ENCODE assay signal across 9 cellular contexts in genomic region chr19:39083983-39084731, GRCh38. TPM values are rescaled to one million over a fixed set of nuclear protein-coding genes. Genes with fewer than 3 reads are reported as not detected.
A peak's percentile ranks its signal among the peaks of the same experiment; 100 is the strongest.
DNase-seq lines count a peak whose midpoint lies in the region; ATAC-seq and TF ChIP-seq lines count a peak whose summit lies in the region.
"Had no signal": no experiment of that assay in that cellular context is flagged by ENCODE, and none has a peak within 500 bp of the region (broad histone marks: within the 10 kb centered on the region; RNA-seq: fewer than 3 reads in every experiment).

Gene ACP7 (plus strand): TSS chr19:39084368. CDS start chr19:39085270, 902 bp downstream.

- peak within 1 kb of the TSS in 3 of 4 donors; percentile 68 to 74 (median 73) for H3K4me3 Mint-ChIP-seq in CD4-positive, CD25-positive, alpha-beta regulatory T cell
- peak within 1 kb of the TSS; percentile 31 for H3K4me3 Mint-ChIP-seq in chondrocyte (ENCODE audit: unreplicated experiment)
- H3K4me3 Mint-ChIP-seq in natural killer cell treated with Interleukin-12 subunit alpha and Interleukin-12 subunit beta and Interleukin-15 and Interleukin-18, amount 100 ng/mL, for 72 hours: peak within 1 kb of the TSS; percentile 73

- H3K27ac Mint-ChIP-seq in CD4-positive, CD25-positive, alpha-beta regulatory T cell: peak within 1 kb of the TSS in 2 of 3 donors; percentile 42 to 82
- no peak within 1 kb of the TSS for H3K27ac Mint-ChIP-seq in chondrocyte (ENCODE audit: unreplicated experiment)
- H3K27ac Mint-ChIP-seq in natural killer cell treated with Interleukin-12 subunit alpha and Interleukin-12 subunit beta and Interleukin-15 and Interleukin-18, amount 100 ng/mL, for 72 hours: peak within 1 kb of the TSS; percentile 31 to 56

- peaks cover 25% of the 10 kb centered on the region for H3K27me3 ChIP-seq in CD4-positive, CD25-positive, alpha-beta regulatory T cell (ENCODE audit: control insufficient read depth, insufficient read depth, low read length)
- H3K27me3 ChIP-seq in WERI-Rb-1 (ENCODE audit: insufficient read depth, low read depth, severe bottlenecking): peaks cover 15% of the 10 kb centered on the region

- H3K9me3 ChIP-seq in CD4-positive, CD25-positive, alpha-beta regulatory T cell (ENCODE audit: control insufficient read depth in 2 of 2, low read length in 2 of 2): no peaks in the 10 kb centered on the region
- no peaks in the 10 kb centered on the region for H3K9me3 ChIP-seq in WERI-Rb-1 (ENCODE audit: severe bottlenecking)
- H3K9me3 ChIP-seq: right atrium auricular region had no signal

- peaks cover 14% of the 10 kb centered on the region for H3K4me1 ChIP-seq in CD4-positive, CD25-positive, alpha-beta regulatory T cell (ENCODE audit: control insufficient read depth, insufficient read depth, low read length, poor library complexity, severe bottlenecking)

- no peaks in the 10 kb centered on the region for H3K36me3 ChIP-seq in CD4-positive, CD25-positive, alpha-beta regulatory T cell (ENCODE audit: control insufficient read depth, insufficient read depth, low read length)
- no peaks in the 10 kb centered on the region for H3K36me3 ChIP-seq in WERI-Rb-1
- H3K36me3 ChIP-seq: right atrium auricular region had no signal

- peaks cover 0 to 29% (median 5%) of the 10 kb centered on the region in 4 donors for H3K4me1 Mint-ChIP-seq in CD4-positive, CD25-positive, alpha-beta regulatory T cell
- peaks cover 3% of the 10 kb centered on the region for H3K4me1 Mint-ChIP-seq in chondrocyte (ENCODE audit: low read depth)
- H3K4me1 Mint-ChIP-seq in natural killer cell treated with Interleukin-12 subunit alpha and Interleukin-12 subunit beta and Interleukin-15 and Interleukin-18, amount 100 ng/mL, for 72 hours (ENCODE audit: low read depth in 2 of 2): peaks cover 12 to 15% of the 10 kb centered on the region in 2 donors

- ATAC-seq in CD4-positive, CD25-positive, alpha-beta regulatory T cell (ENCODE audit: low read depth in 2 of 2): peak; percentile 43 to 56
- ATAC-seq in natural killer cell treated with Interleukin-12 subunit alpha and Interleukin-12 subunit beta and Interleukin-15 and Interleukin-18, amount 100 ng/mL, for 72 hours: peak; percentile 67 to 68
- ATAC-seq in HG03175 (IDR thresholded peaks at IDR 0.05; ENCODE audit: unreplicated experiment) (no peak), GM18907 (IDR thresholded peaks at IDR 0.05; ENCODE audit: unreplicated experiment) (no peak), HG03571 (IDR thresholded peaks at IDR 0.05; ENCODE audit: unreplicated experiment) (no peak), GM19328 (IDR thresholded peaks at IDR 0.05; ENCODE audit: unreplicated experiment) (no peak)

- H3K9me3 Mint-ChIP-seq in CD4-positive, CD25-positive, alpha-beta regulatory T cell: no peaks in the 10 kb centered on the region
- no peaks in the 10 kb centered on the region for H3K9me3 Mint-ChIP-seq in chondrocyte (ENCODE audit: low read depth)
- H3K9me3 Mint-ChIP-seq in natural killer cell treated with Interleukin-12 subunit alpha and Interleukin-12 subunit beta and Interleukin-15 and Interleukin-18, amount 100 ng/mL, for 72 hours: no peaks in the 10 kb centered on the region

- no peaks in the 10 kb centered on the region for H3K36me3 Mint-ChIP-seq in CD4-positive, CD25-positive, alpha-beta regulatory T cell
- no peaks in the 10 kb centered on the region for H3K36me3 Mint-ChIP-seq in chondrocyte (ENCODE audit: low read depth)
- H3K36me3 Mint-ChIP-seq in natural killer cell treated with Interleukin-12 subunit alpha and Interleukin-12 subunit beta and Interleukin-15 and Interleukin-18, amount 100 ng/mL, for 72 hours: no peaks in the 10 kb centered on the region

- peaks cover 76% of the 10 kb centered on the region for H3K27me3 Mint-ChIP-seq in CD4-positive, CD25-positive, alpha-beta regulatory T cell
- H3K27me3 Mint-ChIP-seq in chondrocyte (ENCODE audit: low read depth): peaks cover 55% of the 10 kb centered on the region
- H3K27me3 Mint-ChIP-seq in natural killer cell treated with Interleukin-12 subunit alpha and Interleukin-12 subunit beta and Interleukin-15 and Interleukin-18, amount 100 ng/mL, for 72 hours: peaks cover 21 to 32% of the 10 kb centered on the region in 2 donors

- H3K4me3 ChIP-seq in CD4-positive, CD25-positive, alpha-beta regulatory T cell (ENCODE audit: low read depth, low read length): no peak within 1 kb of the TSS
- peak within 1 kb of the TSS; percentile 42 for H3K4me3 ChIP-seq in WERI-Rb-1 (ENCODE audit: low read depth, low read length)
- H3K4me3 ChIP-seq: right atrium auricular region had no signal

- TF ChIP-seq CTCF in WERI-Rb-1 (IDR thresholded peaks at IDR 0.05; ENCODE audit: low read depth, low read length) (no peak), chondrocyte (IDR thresholded peaks at IDR 0.05) (no peak)

- no peak within 1 kb of the TSS for H3K27ac ChIP-seq in CD4-positive, CD25-positive, alpha-beta regulatory T cell (ENCODE audit: insufficient read depth, low read length, poor library complexity, severe bottlenecking)
- no peak within 1 kb of the TSS for H3K27ac ChIP-seq in WERI-Rb-1
- H3K27ac ChIP-seq: right atrium auricular region had no signal

- peak in 1 of 3 donors; percentile 13 for DNase-seq in CD4-positive, CD25-positive, alpha-beta regulatory T cell
- DNase-seq in WERI-Rb-1 (peak; percentile 13), chondrocyte (ENCODE audit: low spot score) (no peak)
- DNase-seq in natural killer cell treated with Interleukin-12 subunit alpha and Interleukin-12 subunit beta and Interleukin-15 and Interleukin-18, amount 100 ng/mL, for 72 hours (ENCODE audit: low spot score): no peak

RNA-seq across cellular contexts. Expression of gene ACP7, which starts in this region (rescaled TPM):
- total RNA-seq in CD4-positive, CD25-positive, alpha-beta regulatory T cell: not detected
- not detected for polyA plus RNA-seq in CD4-positive, CD25-positive, alpha-beta regulatory T cell
- total RNA-seq in chondrocyte: not detected in 3 replicates
- total RNA-seq in natural killer cell treated with Interleukin-12 subunit alpha and Interleukin-12 subunit beta and Interleukin-15 and Interleukin-18, amount 100 ng/mL, for 72 hours: under 1 TPM in 1 of 2 donors, not detected in 1; 0.36 TPM
- total RNA-seq: right atrium auricular region had no signal

Comparison
In these comparisons a context has a peak if more than half of its experiments do, and no peak if none do; other contexts are left out.
1. Peak in ATAC-seq in CD4-positive, CD25-positive, alpha-beta regulatory T cell; RNA of the gene not detected or under 1 TPM.
2. Peak in ATAC-seq in natural killer cell treated with Interleukin-12 subunit alpha and Interleukin-12 subunit beta and Interleukin-15 and Interleukin-18, amount 100 ng/mL, for 72 hours; RNA of the gene not detected or under 1 TPM.